ENCODE assay signal across 8 cellular contexts in the genomic region with DNA sequence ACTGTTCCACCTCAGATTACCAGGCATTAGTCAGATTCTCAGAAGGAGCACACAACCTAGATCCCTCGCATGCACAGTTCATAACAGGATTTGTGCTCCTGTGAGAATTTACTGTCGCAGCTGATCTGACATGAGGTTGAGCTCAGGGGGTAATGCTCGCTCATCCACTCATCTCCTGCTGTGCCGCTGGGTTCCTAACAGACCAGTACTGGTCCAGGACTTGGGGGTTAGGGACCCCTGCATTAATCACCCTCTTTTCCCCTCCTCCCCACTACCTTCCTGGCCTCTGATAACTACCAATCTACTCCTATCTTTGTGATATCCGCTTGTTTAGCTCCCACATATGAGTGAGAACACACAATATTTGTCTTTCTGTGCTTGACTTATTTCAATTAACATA.
"Had no signal": no experiment of that assay in that cellular context is flagged by ENCODE, and none has a peak within 500 bp of the region (broad histone marks: within the 10 kb centered on the region; RNA-seq: fewer than 3 reads in every experiment).

No MANE protein-coding gene starts in this region.

- H3K4me2 ChIP-seq: KMS-11 had no signal

- ATAC-seq: HCT116, HepG2 had no signal

- DNase-seq: GOT3, HFFc6, KBM-7 had no signal

- H3K9me3 ChIP-seq: HAP-1 had no signal

- FAIRE-seq: H54, HepG2 had no signal

- H3K36me3 ChIP-seq: HAP-1 had no signal

- H3K4me1 ChIP-seq: HAP-1 had no signal

- H3K4me3 ChIP-seq: HAP-1 had no signal

- H3K9ac ChIP-seq: KMS-11 had no signal

- H3K27ac ChIP-seq: KMS-11 had no signal
